Comparison of ENCODE assay signal across 9 cellular contexts in genomic region chr7:37038706-37039105, GRCh38.
"Had no signal": no experiment of that assay in that cellular context is flagged by ENCODE, and none has a peak within 500 bp of the region (broad histone marks: within the 10 kb centered on the region; RNA-seq: fewer than 3 reads in every experiment).

No MANE protein-coding gene starts in this region.

- DNase-seq: GM23248, GOT3, H7, HFFc6, IMR-90 had no signal

- H3K4me3 ChIP-seq: GM23248, HAP-1, K562 had no signal

- ATAC-seq: HCT116, K562 had no signal

- H2AFZ ChIP-seq: GM23248 had no signal

- H3K9ac ChIP-seq: GM23248 had no signal

- H3K9me3 ChIP-seq: HAP-1 had no signal

- H3K4me1 ChIP-seq: HAP-1 had no signal

- FAIRE-seq: K562 had no signal

- H3K36me3 ChIP-seq: HAP-1 had no signal

- H3K4me3 Mint-ChIP-seq: HFFc6 had no signal

- H3K27ac ChIP-seq: GM23248, HL-60 had no signal

- H3K27ac Mint-ChIP-seq: HFFc6 had no signal
